ENCODE assay signal across 21 cellular contexts in genomic region chr19:10519421-10519820, GRCh38. TPM values are rescaled to one million over a fixed set of nuclear protein-coding genes. Genes with fewer than 3 reads are reported as not detected.
DNase-seq lines count a peak whose midpoint lies in the region; ATAC-seq and TF ChIP-seq lines count a peak whose summit lies in the region.
"Had no signal": no experiment of that assay in that cellular context is flagged by ENCODE, and none has a peak within 500 bp of the region (broad histone marks: within the 10 kb centered on the region; RNA-seq: fewer than 3 reads in every experiment).

No MANE protein-coding gene starts in this region.

- H3K27me3 Mint-ChIP-seq in stimulated activated naive CD8-positive, alpha-beta T cell treated with anti-CD3 and anti-CD28 coated beads, Interleukin-15, amount 100 ng/mL, for 72 hours, result peaks cover 55% of the 10 kb centered on the region
- H3K27me3 Mint-ChIP-seq in activated T-helper 2 cell treated with anti-CD3 and anti-CD28 coated beads, Interferon-gamma antibody, Interleukin-2, Interleukin-4, amounts not matched to agents 10 μg/mL and 5 μg/mL and 100 μg/mL, durations not matched to agents 14 hours and 24 hours and 36 hours (ENCODE audit: low read depth), result peaks cover 50% of the 10 kb centered on the region
- peaks cover 80% of the 10 kb centered on the region for H3K27me3 Mint-ChIP-seq in mesothelial cell of epicardium (ENCODE audit: low read depth)

- no peak overlapping the region for H3K27ac ChIP-seq in WERI-Rb-1
- H3K27ac ChIP-seq: left lung, pancreas, sigmoid colon, stomach had no signal

- no peaks in the 10 kb centered on the region for H3K27me3 ChIP-seq in WERI-Rb-1 (ENCODE audit: insufficient read depth, low read depth, severe bottlenecking)
- H3K27me3 ChIP-seq: pancreas had no signal

- H3K4me3 ChIP-seq in WERI-Rb-1 (ENCODE audit: low read depth, low read length), result no peak overlapping the region
- H3K4me3 ChIP-seq: left lung, mucosa of descending colon, pancreas, sigmoid colon, stomach had no signal

- no peak overlapping the region for H3K27ac Mint-ChIP-seq in stimulated activated naive CD8-positive, alpha-beta T cell treated with anti-CD3 and anti-CD28 coated beads, Interleukin-15, amount 100 ng/mL, for 72 hours
- no peak overlapping the region for H3K27ac Mint-ChIP-seq in activated T-helper 2 cell treated with anti-CD3 and anti-CD28 coated beads, Interferon-gamma antibody, Interleukin-2, Interleukin-4, amounts not matched to agents 10 μg/mL and 5 μg/mL and 100 μg/mL, durations not matched to agents 14 hours and 24 hours and 36 hours
- H3K27ac Mint-ChIP-seq in mesothelial cell of epicardium, result no peak overlapping the region
- H3K27ac Mint-ChIP-seq: activated naive CD4-positive, alpha-beta T cell treated with anti-CD3 and anti-CD28 coated beads, Interleukin-2, amount 10 ng/mL, durations not matched to agents 7 days and 5 days; dendritic cell treated with granulocyte-macrophage colony-stimulating factor and Interleukin-4, amounts not matched to agents 40 ng/mL and 50 ng/mL, for 4 days had no signal

- intact Hi-C loops in activated T-helper 2 cell treated with anti-CD3 and anti-CD28 coated beads, Interferon-gamma antibody, Interleukin-2, Interleukin-4, amounts not matched to agents 10 μg/mL and 5 μg/mL and 100 μg/mL, durations not matched to agents 14 hours and 24 hours and 36 hours (cut with micrococcal nuclease), result loop anchor here (5.0 kb wide), 1 partner anchor 232 kb away; the partner anchor contains the start of genes ICAM4 and ICAM5
- intact Hi-C loops in left colon (cut with DNase I, micrococcal nuclease), result no loop called here

- no peak for DNase-seq in stimulated activated naive CD8-positive, alpha-beta T cell treated with anti-CD3 and anti-CD28 coated beads, Interleukin-15, amount 100 ng/mL, for 72 hours
- no peak for DNase-seq in stimulated activated naive CD8-positive, alpha-beta T cell treated with anti-CD3 and anti-CD28 coated beads, Interleukin-15, Interleukin-2, amounts not matched to agents 100 U/mL and 50 U/mL, for 24 hours
- no peak for DNase-seq in activated T-helper 2 cell treated with anti-CD3 and anti-CD28 coated beads, Interferon-gamma antibody, Interleukin-2, Interleukin-4, amounts not matched to agents 10 μg/mL and 5 μg/mL and 100 μg/mL, durations not matched to agents 14 hours and 24 hours and 36 hours (ENCODE audit: low spot score)
- DNase-seq in mesothelial cell of epicardium (ENCODE audit: low spot score in 2 of 2, unreplicated experiment in 2 of 2) (no peak), WERI-Rb-1 (no peak), NAMALWA (ENCODE audit: low spot score) (no peak), left colon (no peak)
- DNase-seq: erythroblast, left lung, mucosa of descending colon, NCI-H1694 treated with DMSO at 0.1 percent for 48 hours, NCI-H446, sigmoid colon, stomach had no signal

- no peaks in the 10 kb centered on the region for H3K9me3 Mint-ChIP-seq in stimulated activated naive CD8-positive, alpha-beta T cell treated with anti-CD3 and anti-CD28 coated beads, Interleukin-15, amount 100 ng/mL, for 72 hours
- no peaks in the 10 kb centered on the region for H3K9me3 Mint-ChIP-seq in activated T-helper 2 cell treated with anti-CD3 and anti-CD28 coated beads, Interferon-gamma antibody, Interleukin-2, Interleukin-4, amounts not matched to agents 10 μg/mL and 5 μg/mL and 100 μg/mL, durations not matched to agents 14 hours and 24 hours and 36 hours
- no peaks in the 10 kb centered on the region for H3K9me3 Mint-ChIP-seq in mesothelial cell of epicardium
- H3K9me3 Mint-ChIP-seq: activated naive CD4-positive, alpha-beta T cell treated with anti-CD3 and anti-CD28 coated beads, Interleukin-2, amount 10 ng/mL, durations not matched to agents 7 days and 5 days; dendritic cell treated with granulocyte-macrophage colony-stimulating factor and Interleukin-4, amounts not matched to agents 40 ng/mL and 50 ng/mL, for 4 days had no signal

- TF ChIP-seq CTCF in mesothelial cell of epicardium (IDR thresholded peaks at IDR 0.05; ENCODE audit: unreplicated experiment), result no peak
- no peak for TF ChIP-seq CTCF in WERI-Rb-1 (IDR thresholded peaks at IDR 0.05; ENCODE audit: low read depth, low read length)

- no peaks in the 10 kb centered on the region for H3K36me3 ChIP-seq in WERI-Rb-1
- H3K36me3 ChIP-seq: left lung, pancreas, sigmoid colon, stomach had no signal

- no peaks in the 10 kb centered on the region for H3K9me3 ChIP-seq in WERI-Rb-1 (ENCODE audit: severe bottlenecking)
- H3K9me3 ChIP-seq: left lung, mucosa of descending colon, pancreas, sigmoid colon, stomach had no signal

- H3K4me1 Mint-ChIP-seq in stimulated activated naive CD8-positive, alpha-beta T cell treated with anti-CD3 and anti-CD28 coated beads, Interleukin-15, amount 100 ng/mL, for 72 hours, result peaks cover 34% of the 10 kb centered on the region
- peaks cover 17% of the 10 kb centered on the region for H3K4me1 Mint-ChIP-seq in activated T-helper 2 cell treated with anti-CD3 and anti-CD28 coated beads, Interferon-gamma antibody, Interleukin-2, Interleukin-4, amounts not matched to agents 10 μg/mL and 5 μg/mL and 100 μg/mL, durations not matched to agents 14 hours and 24 hours and 36 hours (ENCODE audit: low read depth)
- peaks cover 20% of the 10 kb centered on the region for H3K4me1 Mint-ChIP-seq in mesothelial cell of epicardium

- H3K4me3 Mint-ChIP-seq in stimulated activated naive CD8-positive, alpha-beta T cell treated with anti-CD3 and anti-CD28 coated beads, Interleukin-15, amount 100 ng/mL, for 72 hours, result peak overlapping the region; percentile 23 to 75
- H3K4me3 Mint-ChIP-seq in activated T-helper 2 cell treated with anti-CD3 and anti-CD28 coated beads, Interferon-gamma antibody, Interleukin-2, Interleukin-4, amounts not matched to agents 10 μg/mL and 5 μg/mL and 100 μg/mL, durations not matched to agents 14 hours and 24 hours and 36 hours (ENCODE audit: low read depth), result peak overlapping the region; percentile 35
- peak overlapping the region; percentile 40 for H3K4me3 Mint-ChIP-seq in mesothelial cell of epicardium
- H3K4me3 Mint-ChIP-seq: activated naive CD4-positive, alpha-beta T cell treated with anti-CD3 and anti-CD28 coated beads, Interleukin-2, amount 10 ng/mL, durations not matched to agents 7 days and 5 days; dendritic cell treated with granulocyte-macrophage colony-stimulating factor and Interleukin-4, amounts not matched to agents 40 ng/mL and 50 ng/mL, for 4 days had no signal

- H3K36me3 Mint-ChIP-seq in activated T-helper 2 cell treated with anti-CD3 and anti-CD28 coated beads, Interferon-gamma antibody, Interleukin-2, Interleukin-4, amounts not matched to agents 10 μg/mL and 5 μg/mL and 100 μg/mL, durations not matched to agents 14 hours and 24 hours and 36 hours (ENCODE audit: low read depth), result no peaks in the 10 kb centered on the region
- no peaks in the 10 kb centered on the region for H3K36me3 Mint-ChIP-seq in mesothelial cell of epicardium
- H3K36me3 Mint-ChIP-seq: activated naive CD4-positive, alpha-beta T cell treated with anti-CD3 and anti-CD28 coated beads, Interleukin-2, amount 10 ng/mL, durations not matched to agents 7 days and 5 days had no signal

- no peak for ATAC-seq in stimulated activated naive CD8-positive, alpha-beta T cell treated with anti-CD3 and anti-CD28 coated beads, Interleukin-15, amount 100 ng/mL, for 72 hours
- no peak for ATAC-seq in stimulated activated naive CD8-positive, alpha-beta T cell treated with anti-CD3 and anti-CD28 coated beads, Interleukin-15, Interleukin-2, amounts not matched to agents 100 U/mL and 50 U/mL, for 24 hours
- ATAC-seq in HG03108 (IDR thresholded peaks at IDR 0.05; ENCODE audit: unreplicated experiment), result no peak
- no peak for ATAC-seq in left colon
- ATAC-seq: activated CD4-positive, CD25-positive, alpha-beta regulatory T cell treated with anti-CD3 and anti-CD28 coated beads, Interleukin-2, amount 50 U/mL, for 24 hours; HCT116; left lung; mucosa of descending colon; pancreas had no signal

RNA-seq across cellular contexts. Expression of gene S1PR5, which starts 2.2 kb away (rescaled TPM):
- 0.23 TPM in 1 of 2 replicates, not detected in the other for total RNA-seq in activated T-helper 2 cell treated with anti-CD3 and anti-CD28 coated beads, Interferon-gamma antibody, Interleukin-2, Interleukin-4, amounts not matched to agents 10 μg/mL and 5 μg/mL and 100 μg/mL, durations not matched to agents 14 hours and 24 hours and 36 hours
- 2.2 to 2.4 TPM (median 2.4 TPM) in 3 replicates for total RNA-seq in mesothelial cell of epicardium
- under 1 TPM; 0.15 to 0.20 TPM for total RNA-seq in left colon
- total RNA-seq: sigmoid colon; T-helper 2 cell treated with Interferon-gamma antibody and Interleukin-4, amounts not matched to agents 100 ng/mL and 5 ng/mL, for 36 hours had no signal

RNA-seq across cellular contexts. Expression of gene KEAP1, which starts 16.3 kb away (rescaled TPM):
- 75.2 and 76.1 TPM in 2 replicates for total RNA-seq in activated T-helper 2 cell treated with anti-CD3 and anti-CD28 coated beads, Interferon-gamma antibody, Interleukin-2, Interleukin-4, amounts not matched to agents 10 μg/mL and 5 μg/mL and 100 μg/mL, durations not matched to agents 14 hours and 24 hours and 36 hours
- total RNA-seq in mesothelial cell of epicardium (61.2 to 71.0 TPM (median 69.5 TPM) in 3 replicates), left colon (10 to 100 TPM; 52.3 to 54.5 TPM)

RNA-seq across cellular contexts. Expression of gene ATG4D, which starts 24.3 kb away (rescaled TPM):
- total RNA-seq in activated T-helper 2 cell treated with anti-CD3 and anti-CD28 coated beads, Interferon-gamma antibody, Interleukin-2, Interleukin-4, amounts not matched to agents 10 μg/mL and 5 μg/mL and 100 μg/mL, durations not matched to agents 14 hours and 24 hours and 36 hours, result 34.1 and 37.2 TPM in 2 replicates
- 31.9 to 37.3 TPM (median 33.1 TPM) in 3 replicates for total RNA-seq in mesothelial cell of epicardium
- 10 to 100 TPM; 87.0 to 93.9 TPM for total RNA-seq in left colon

RNA-seq across cellular contexts. Expression of gene KRI1, which starts 46.4 kb away (rescaled TPM):
- 66.7 and 69.5 TPM in 2 replicates for total RNA-seq in activated T-helper 2 cell treated with anti-CD3 and anti-CD28 coated beads, Interferon-gamma antibody, Interleukin-2, Interleukin-4, amounts not matched to agents 10 μg/mL and 5 μg/mL and 100 μg/mL, durations not matched to agents 14 hours and 24 hours and 36 hours
- 27.4 to 31.2 TPM (median 30.6 TPM) in 3 replicates for total RNA-seq in mesothelial cell of epicardium
- 10 to 100 TPM; 12.9 to 14.9 TPM for total RNA-seq in left colon

RNA-seq across cellular contexts. Expression of gene CDKN2D, which starts 49.4 kb away (rescaled TPM):
- total RNA-seq in activated T-helper 2 cell treated with anti-CD3 and anti-CD28 coated beads, Interferon-gamma antibody, Interleukin-2, Interleukin-4, amounts not matched to agents 10 μg/mL and 5 μg/mL and 100 μg/mL, durations not matched to agents 14 hours and 24 hours and 36 hours, result 45.9 and 46.9 TPM in 2 replicates
- total RNA-seq in mesothelial cell of epicardium (2.6 to 3.1 TPM (median 2.7 TPM) in 3 replicates), left colon (10 to 100 TPM in 1 of 2 donors, 1 to 10 TPM in 1; 9.3 to 12.5 TPM)
